ENCODE assay signal across 21 cellular contexts in genomic region chr15:101044625-101045235, GRCh38.
DNase-seq lines count a peak whose midpoint lies in the region; ATAC-seq, FAIRE-seq and TF ChIP-seq lines count a peak whose summit lies in the region.
"Had no signal": no experiment of that assay in that cellular context is flagged by ENCODE, and none has a peak within 500 bp of the region (broad histone marks: within the 10 kb centered on the region; RNA-seq: fewer than 3 reads in every experiment).

No MANE protein-coding gene starts in this region.

- H3K27ac ChIP-seq in endothelial cell of umbilical vein (ENCODE audit: insufficient read depth, low read depth, low read length) (no peak overlapping the region), urinary bladder (ENCODE audit: low read depth) (peak overlapping the region; percentile 50)
- H3K27ac ChIP-seq: A549, foreskin keratinocyte had no signal

- peak overlapping the region; percentile 97 to 98 (median 98) for H3K27ac Mint-ChIP-seq in nephron
- H3K27ac Mint-ChIP-seq: activated CD4-positive, alpha-beta T cell treated with anti-CD3 and anti-CD28 coated beads, Interleukin-2, amount 10 ng/mL, durations not matched to agents 7 days and 5 days; activated naive CD4-positive, alpha-beta T cell treated with anti-CD3 and anti-CD28 coated beads, Interleukin-2, amount 50 U/mL, for 24 hours had no signal

- no peaks in the 10 kb centered on the region for H3K27me3 ChIP-seq in endothelial cell of umbilical vein (ENCODE audit: control insufficient read depth in 2 of 2, insufficient read depth in 2 of 2, low read length in 2 of 2)
- H3K27me3 ChIP-seq: foreskin keratinocyte, left lung had no signal

- no TSS peak for BruUV-seq in endothelial cell of umbilical vein (replicated peaks; lab: Mats Ljungman, UMichigan)

- intact Hi-C loops in cardiac septum (cut with DNase I) (no loop called here), Right ventricle myocardium inferior (cut with DNase I) (no loop called here), endothelial cell of umbilical vein (cut with micrococcal nuclease) (no loop called here)

- H3K4me1 ChIP-seq in endothelial cell of umbilical vein (ENCODE audit: control insufficient read depth, extremely low read depth, insufficient read depth, low read length) (no peaks in the 10 kb centered on the region), urinary bladder (ENCODE audit: insufficient read depth) (no peaks in the 10 kb centered on the region)
- H3K4me1 ChIP-seq: A549, foreskin keratinocyte, left lung had no signal

- H3K9me1 ChIP-seq in endothelial cell of umbilical vein (replicated peaks; ENCODE audit: control insufficient read depth, extremely low read depth, insufficient read depth, low read length): no peaks in the 10 kb centered on the region

- no peak overlapping the region for H3K4me2 ChIP-seq in endothelial cell of umbilical vein (ENCODE audit: insufficient read depth, low read length)
- H3K4me2 ChIP-seq: A549, smooth muscle cell had no signal

- no peak overlapping the region for H2AFZ ChIP-seq in endothelial cell of umbilical vein (ENCODE audit: low read depth, low read length)

- CTCF ChIA-PET in endothelial cell of umbilical vein (lab: Charles Lee): no interaction called here

- no peak for ATAC-seq in Right ventricle myocardium inferior
- ATAC-seq in HG03108 (IDR thresholded peaks at IDR 0.05; ENCODE audit: unreplicated experiment): no peak
- ATAC-seq: A549, foreskin keratinocyte, left lung had no signal

- H3K4me3 Mint-ChIP-seq in nephron: peak overlapping the region in 1 of 3 experiments; percentile 52
- H3K4me3 Mint-ChIP-seq: activated CD4-positive, alpha-beta T cell treated with anti-CD3 and anti-CD28 coated beads, Interleukin-2, amount 10 ng/mL, durations not matched to agents 7 days and 5 days; activated naive CD4-positive, alpha-beta T cell treated with anti-CD3 and anti-CD28 coated beads, Interleukin-2, amount 50 U/mL, for 24 hours had no signal

- H3K79me2 ChIP-seq in endothelial cell of umbilical vein (ENCODE audit: control insufficient read depth, insufficient read depth, low read length): no peaks in the 10 kb centered on the region

- TF ChIP-seq CTCF in endothelial cell of umbilical vein (IDR thresholded peaks at IDR 0.05; ENCODE audit: extremely low read depth in 1 of 2, insufficient read depth in 1 of 2, low read depth in 1 of 2, low read length in 2 of 2) (no peak), nephron (IDR thresholded peaks at IDR 0.05; ENCODE audit: unreplicated experiment in 3 of 3) (no peak), GM20000 (IDR thresholded peaks at IDR 0.05; ENCODE audit: extremely low read depth, missing control alignments) (no peak)

- WGBS in urinary bladder: 81% methylated on average over 11 of the region's 11 CpGs

- peaks cover 48% of the 10 kb centered on the region for H3K4me1 Mint-ChIP-seq in nephron
- H3K4me1 Mint-ChIP-seq: activated CD4-positive, alpha-beta T cell treated with anti-CD3 and anti-CD28 coated beads, Interleukin-2, amount 10 ng/mL, durations not matched to agents 7 days and 5 days; activated naive CD4-positive, alpha-beta T cell treated with anti-CD3 and anti-CD28 coated beads, Interleukin-2, amount 50 U/mL, for 24 hours had no signal

- H3K36me3 ChIP-seq in endothelial cell of umbilical vein (ENCODE audit: control insufficient read depth in 2 of 2, extremely low read depth in 1 of 2, insufficient read depth in 2 of 2, low read length in 2 of 2) (peaks cover 0 to 8% of the 10 kb centered on the region in 2 experiments), urinary bladder (ENCODE audit: insufficient read depth) (no peaks in the 10 kb centered on the region)

- no peaks in the 10 kb centered on the region for H4K20me1 ChIP-seq in endothelial cell of umbilical vein (replicated peaks; ENCODE audit: control insufficient read depth, extremely low read depth, insufficient read depth, low read length)

- POLR2A ChIA-PET in endothelial cell of umbilical vein (lab: Charles Lee): no interaction called here

- H3K9me3 Mint-ChIP-seq in nephron: peaks cover 14% of the 10 kb centered on the region
- H3K9me3 Mint-ChIP-seq: activated CD4-positive, alpha-beta T cell treated with anti-CD3 and anti-CD28 coated beads, Interleukin-2, amount 10 ng/mL, durations not matched to agents 7 days and 5 days had no signal

- dilution Hi-C loops in endothelial cell of umbilical vein (cut with MboI; ENCODE audit: extremely low pct_ligation_motif_present, low sequenced_read_pairs): no loop called here

- H3K9me3 ChIP-seq in endothelial cell of umbilical vein (replicated peaks; ENCODE audit: control insufficient read depth, insufficient read depth, low read length): no peaks in the 10 kb centered on the region
- H3K9me3 ChIP-seq: A549 had no signal

- peaks cover 8% of the 10 kb centered on the region for H3K27me3 Mint-ChIP-seq in nephron (ENCODE audit: low read depth)

- no peak overlapping the region for H3K9ac ChIP-seq in endothelial cell of umbilical vein (replicated peaks; ENCODE audit: extremely low read depth, insufficient read depth, low read length)

- FAIRE-seq in endothelial cell of umbilical vein (lab: Jason Lieb, UNC): no peak
- FAIRE-seq: A549, GM12892, TTC549 had no signal

- no peaks in the 10 kb centered on the region for H3K36me3 Mint-ChIP-seq in nephron (ENCODE audit: low read depth)
- H3K36me3 Mint-ChIP-seq: activated naive CD4-positive, alpha-beta T cell treated with anti-CD3 and anti-CD28 coated beads, Interleukin-2, amount 50 U/mL, for 24 hours had no signal

- TF ChIP-seq POLR2A in endothelial cell of umbilical vein (IDR thresholded peaks at IDR 0.05; ENCODE audit: low read depth, low read length): no peak

- H3K4me3 ChIP-seq in endothelial cell of umbilical vein (replicated peaks in 1 of 3; ENCODE audit: insufficient read depth in 1 of 3, low read depth in 1 of 3, low read length in 3 of 3): no peak overlapping the region
- H3K4me3 ChIP-seq in urinary bladder (ENCODE audit: low read depth, low read length): no peak overlapping the region
- H3K4me3 ChIP-seq: A549, left lung, smooth muscle cell had no signal

- DNase-seq in cardiac septum (ENCODE audit: low spot score) (peak; percentile 26), Right ventricle myocardium inferior (ENCODE audit: missing footprints) (no peak), endothelial cell of umbilical vein (ENCODE audit: low read depth, low spot score) (peak; percentile 10), C1 segment of cervical spinal cord (lab: John Stamatoyannopoulos, UW) (no peak), GM20000 (ENCODE audit: low spot score) (no peak)
- DNase-seq: activated CD4-positive, alpha-beta T cell treated with anti-CD3 and anti-CD28 coated beads, Interleukin-2, amount 10 ng/mL, durations not matched to agents 7 days and 5 days; activated T-cell treated with anti-CD3 and anti-CD28 coated beads, Interleukin-2, amount 50 U/mL, for 1 hour; DMS153; foreskin keratinocyte; NCI-H2029; RPMI8226; SW 1271 had no signal

TF ChIP-seq in endothelial cell of umbilical vein, 7 proteins besides CTCF, POLR2A, EP300 and RAD21:
- TF ChIP-seq, protein P1, sequence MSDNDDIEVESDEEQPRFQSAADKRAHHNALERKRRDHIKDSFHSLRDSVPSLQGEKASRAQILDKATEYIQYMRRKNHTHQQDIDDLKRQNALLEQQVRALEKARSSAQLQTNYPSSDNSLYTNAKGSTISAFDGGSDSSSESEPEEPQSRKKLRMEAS (IDR thresholded peaks at IDR 0.05; ENCODE audit: insufficient read depth, insufficient read length): no peak
- TF ChIP-seq POLR2AphosphoS5 (IDR thresholded peaks at IDR 0.05; ENCODE audit: insufficient read depth, low read depth, low read length): no peak
- no peak for TF ChIP-seq GATA2 (IDR thresholded peaks at IDR 0.05; ENCODE audit: insufficient read depth, insufficient read length, low read depth, low read length)
- TF ChIP-seq FOS (IDR thresholded peaks at IDR 0.05; ENCODE audit: borderline replicate concordance, insufficient read depth, low read length): no peak
- TF ChIP-seq JUN (IDR thresholded peaks at IDR 0.05; ENCODE audit: borderline replicate concordance, insufficient read depth, insufficient read length, low read depth): no peak

Comparison
In these comparisons a context has a peak if more than half of its experiments do, and no peak if none do; other contexts are left out.
1. DNase-seq: peak in cardiac septum (single experiment) and endothelial cell of umbilical vein (single experiment); none in Right ventricle myocardium inferior (single experiment), C1 segment of cervical spinal cord (0 of 14) and GM20000 (single experiment).